In genomic region chr12:74598819-74599218, GRCh38 we compare ENCODE assay signal across 23 cellular contexts.
A peak's percentile ranks its signal among the peaks of the same experiment; 100 is the strongest.
DNase-seq lines count a peak whose midpoint lies in the region; FAIRE-seq and TF ChIP-seq lines count a peak whose summit lies in the region.
"Had no signal": no experiment of that assay in that cellular context is flagged by ENCODE, and none has a peak within 500 bp of the region (broad histone marks: within the 10 kb centered on the region; RNA-seq: fewer than 3 reads in every experiment).

No MANE protein-coding gene starts in this region.

- no peak overlapping the region for H3K4me3 Mint-ChIP-seq in CD14-positive monocyte
- H3K4me3 Mint-ChIP-seq: CD8-positive, alpha-beta memory T cell; T-cell had no signal

- H3K9me3 Mint-ChIP-seq in CD14-positive monocyte, result peaks cover 0 to 4% (median 1%) of the 10 kb centered on the region in 7 donors

- DNase-seq in COLO829 (ENCODE audit: low spot score), result peak; percentile 6
- peak; percentile 36 for DNase-seq in HS-27A (ENCODE audit: low read depth)
- DNase-seq in RCC 7860 (ENCODE audit: low spot score), result peak; percentile 7
- peak; percentile 4 for DNase-seq in fibroblast of the aortic adventitia (ENCODE audit: low read depth)
- no peak for DNase-seq in CD14-positive monocyte (ENCODE audit: low spot score)
- no peak for DNase-seq in stimulated activated CD4-positive, alpha-beta T cell treated with anti-CD3 and anti-CD28 coated beads, Interleukin-15, amount 100 ng/mL, for 24 hours
- DNase-seq in MV-4-11 (lab: John Stamatoyannopoulos, UW), result no peak
- no peak for DNase-seq in central memory CD4-positive, alpha-beta T cell
- DNase-seq: CD8-positive, alpha-beta memory T cell; DMS79 treated with DMSO at 0.1 percent for 48 hours; KBM-7; NCI-H1092; NCI-H146; NCI-H2029 treated with DMSO at 0.1 percent for 48 hours; NCI-H2171 treated with DMSO at 0.1 percent for 48 hours; NCI-H446 treated with DMSO at 0.1 percent for 48 hours; NK-92 treated with Interleukin-12 subunit alpha and Interleukin-12 subunit beta, amount 100 ng/mL, for 24 hours; RPMI8226; SHP77 treated with DMSO at 0.1 percent for 48 hours; T-cell had no signal

- H3K27ac Mint-ChIP-seq in CD14-positive monocyte, result no peak overlapping the region
- H3K27ac Mint-ChIP-seq: CD8-positive, alpha-beta memory T cell; T-cell had no signal

- intact Hi-C loops in CD14-positive monocyte (cut with micrococcal nuclease), result no loop called here

- H3K4me3 ChIP-seq in fibroblast of the aortic adventitia (ENCODE audit: low read depth, low read length), result no peak overlapping the region
- H3K4me3 ChIP-seq: BLaER1 treated with 17β-estradiol and CSF1 and Interleukin-3, amounts not matched to agents 10 nM and 100 nM had no signal

- H3K27me3 Mint-ChIP-seq in CD14-positive monocyte (ENCODE audit: low read depth in 3 of 3), result no peaks in the 10 kb centered on the region
- H3K27me3 Mint-ChIP-seq: CD8-positive, alpha-beta memory T cell had no signal

- TF ChIP-seq CTCF in fibroblast of the aortic adventitia (IDR thresholded peaks at IDR 0.05; ENCODE audit: insufficient read depth, low read length) (no peak), CD14-positive monocyte (IDR thresholded peaks at IDR 0.05) (no peak)

- no peak for FAIRE-seq in RCC 7860 (lab: Jason Lieb, UNC)
- FAIRE-seq: G401.6, HepG2 had no signal

- no peaks in the 10 kb centered on the region for H3K4me1 Mint-ChIP-seq in CD14-positive monocyte
- H3K4me1 Mint-ChIP-seq: CD8-positive, alpha-beta memory T cell; T-cell had no signal

- no peaks in the 10 kb centered on the region for H3K36me3 Mint-ChIP-seq in CD14-positive monocyte
- H3K36me3 Mint-ChIP-seq: CD8-positive, alpha-beta memory T cell; T-cell had no signal

Comparison
In these comparisons a context has a peak if more than half of its experiments do, and no peak if none do; other contexts are left out.
1. DNase-seq: peak in COLO829 (single experiment), HS-27A (single experiment), RCC 7860 (single experiment) and fibroblast of the aortic adventitia (single experiment); none in CD14-positive monocyte (single experiment), stimulated activated CD4-positive, alpha-beta T cell treated with anti-CD3 and anti-CD28 coated beads, Interleukin-15, amount 100 ng/mL, for 24 hours (single experiment), MV-4-11 (single experiment) and central memory CD4-positive, alpha-beta T cell (single experiment).